In the genomic region with DNA sequence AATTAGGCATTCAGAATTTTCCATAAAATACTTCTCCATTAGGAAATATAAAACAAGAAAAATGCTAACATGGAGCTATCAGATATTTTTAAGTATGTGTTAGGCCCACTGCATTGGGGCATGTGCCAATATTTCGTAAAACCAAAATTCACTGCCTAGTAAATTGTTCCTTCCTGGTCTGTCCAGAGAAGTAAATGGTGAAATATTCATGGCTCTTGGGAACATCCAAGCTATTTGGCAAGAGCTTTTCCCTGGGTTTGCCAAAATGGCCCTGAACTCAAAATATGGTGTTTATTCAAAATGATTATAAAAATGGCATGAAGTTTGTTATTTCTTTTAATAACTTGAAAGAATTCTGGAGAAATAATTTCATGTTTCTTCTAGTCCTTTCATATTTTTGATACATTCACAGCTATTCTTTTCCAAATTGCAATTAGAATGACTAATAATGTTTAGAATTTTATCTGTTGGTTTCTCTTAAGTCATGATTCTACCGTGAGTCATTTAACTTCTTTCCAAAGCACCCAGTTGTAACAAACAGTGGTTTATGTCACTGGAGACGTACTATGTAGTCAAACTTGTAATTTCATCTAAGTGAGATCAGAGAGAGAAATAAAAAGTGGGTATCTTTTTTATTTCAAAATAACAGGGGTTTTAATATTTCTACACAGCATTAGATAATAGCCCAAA, we compare ENCODE assay signal across 9 cellular contexts. TPM values are rescaled to one million over a fixed set of nuclear protein-coding genes. Genes with fewer than 3 reads are reported as not detected.
DNase-seq lines count a peak whose midpoint lies in the region; ATAC-seq, FAIRE-seq and TF ChIP-seq lines count a peak whose summit lies in the region.
"Had no signal": no experiment of that assay in that cellular context is flagged by ENCODE, and none has a peak within 500 bp of the region (broad histone marks: within the 10 kb centered on the region; RNA-seq: fewer than 3 reads in every experiment).

No MANE protein-coding gene starts in this region.

- peaks cover 0 to 2% (median 0%) of the 10 kb centered on the region in 11 donors for H3K9me3 Mint-ChIP-seq in naive thymus-derived CD4-positive, alpha-beta T cell
- H3K9me3 Mint-ChIP-seq: CD4-positive, CD25-positive, alpha-beta regulatory T cell had no signal

- H3K9me3 ChIP-seq in lung (ENCODE audit: control insufficient read depth in 2 of 2, insufficient read depth in 1 of 2, low read length in 1 of 2), result no peaks in the 10 kb centered on the region
- H3K9me3 ChIP-seq in spleen, result no peaks in the 10 kb centered on the region
- no peaks in the 10 kb centered on the region for H3K9me3 ChIP-seq in naive thymus-derived CD4-positive, alpha-beta T cell (ENCODE audit: control insufficient read depth in 2 of 3, low read length in 3 of 3)

- H3K27me3 Mint-ChIP-seq in naive thymus-derived CD4-positive, alpha-beta T cell, result no peaks in the 10 kb centered on the region
- H3K27me3 Mint-ChIP-seq: CD4-positive, CD25-positive, alpha-beta regulatory T cell had no signal

- TF ChIP-seq CTCF in 22Rv1 (IDR thresholded peaks at IDR 0.05) (no peak), coronary artery (IDR thresholded peaks at IDR 0.05) (no peak), lung (IDR thresholded peaks at IDR 0.05; ENCODE audit: control extremely low read depth, extremely low read depth) (no peak), spleen (IDR thresholded peaks at IDR 0.05 in 8 of 11, conservative IDR thresholded peaks at IDR 0.05 in 3 of 11) (no peak)

- CTCF ChIA-PET in naive thymus-derived CD4-positive, alpha-beta T cell (lab: Charles Lee), result no interaction called here

- peaks cover 0 to 1% of the 10 kb centered on the region in 2 donors for H3K4me1 ChIP-seq in lung (ENCODE audit: control insufficient read depth in 2 of 2, insufficient read depth in 2 of 2, low read length in 2 of 2)
- H3K4me1 ChIP-seq in spleen, result peaks cover 0 to 14% (median 5%) of the 10 kb centered on the region in 6 donors
- H3K4me1 ChIP-seq in naive thymus-derived CD4-positive, alpha-beta T cell (ENCODE audit: control insufficient read depth in 2 of 2, insufficient read depth in 2 of 2, low read length in 2 of 2), result peaks cover 0 to 9% of the 10 kb centered on the region in 2 donors

- TF ChIP-seq POLR2A in GM12891 (IDR thresholded peaks at IDR 0.05; ENCODE audit: low read depth, low read length) (no peak), spleen (IDR thresholded peaks at IDR 0.05) (no peak)

- no peak for FAIRE-seq in GM12891 (lab: Jason Lieb, UNC)

- peaks cover 0 to 19% (median 4%) of the 10 kb centered on the region in 5 donors for H3K36me3 Mint-ChIP-seq in naive thymus-derived CD4-positive, alpha-beta T cell

- peak; percentile 53 for ATAC-seq in lung (ENCODE audit: insufficient read depth, low FRiP score)
- no peak for ATAC-seq in GM18861 (IDR thresholded peaks at IDR 0.05; ENCODE audit: unreplicated experiment)
- no peak for ATAC-seq in naive thymus-derived CD4-positive, alpha-beta T cell

- H3K4me3 ChIP-seq in coronary artery, result no peak overlapping the region
- H3K4me3 ChIP-seq in lung, result no peak overlapping the region
- no peak overlapping the region for H3K4me3 ChIP-seq in spleen
- H3K4me3 ChIP-seq in naive thymus-derived CD4-positive, alpha-beta T cell (ENCODE audit: low read length), result no peak overlapping the region

- H3K27ac Mint-ChIP-seq in naive thymus-derived CD4-positive, alpha-beta T cell, result no peak overlapping the region

- H3K27me3 ChIP-seq in lung (ENCODE audit: control insufficient read depth, insufficient read depth) (no peaks in the 10 kb centered on the region), spleen (replicated peaks in 1 of 7) (no peaks in the 10 kb centered on the region)
- H3K27me3 ChIP-seq in naive thymus-derived CD4-positive, alpha-beta T cell (ENCODE audit: control insufficient read depth in 2 of 2, insufficient read depth in 2 of 2, low read length in 2 of 2), result no peaks in the 10 kb centered on the region

- peaks cover 0 to 19% (median 12%) of the 10 kb centered on the region in 7 donors for H3K4me1 Mint-ChIP-seq in naive thymus-derived CD4-positive, alpha-beta T cell

- no peak overlapping the region for H3K4me3 Mint-ChIP-seq in naive thymus-derived CD4-positive, alpha-beta T cell
- H3K4me3 Mint-ChIP-seq: CD4-positive, CD25-positive, alpha-beta regulatory T cell had no signal

- H3K27ac ChIP-seq in 22Rv1, result peak overlapping the region; percentile 82
- peak overlapping the region; percentile 70 to 86 for H3K27ac ChIP-seq in coronary artery
- H3K27ac ChIP-seq in lung (ENCODE audit: low read depth in 1 of 2, low read length in 1 of 2), result peak overlapping the region in 1 of 2 donors; percentile 21
- no peak overlapping the region for H3K27ac ChIP-seq in spleen
- no peak overlapping the region for H3K27ac ChIP-seq in naive thymus-derived CD4-positive, alpha-beta T cell (ENCODE audit: low read depth, low read length)

- POLR2A ChIA-PET in naive thymus-derived CD4-positive, alpha-beta T cell (lab: Charles Lee), result no interaction called here

- intact Hi-C loops in spleen (cut with DNase I; ENCODE audit: low total_unique reads), result no loop called here
- intact Hi-C loops in naive thymus-derived CD4-positive, alpha-beta T cell (cut with micrococcal nuclease), result no loop called here

- DNase-seq in HS-27A (ENCODE audit: low read depth) (peak; percentile 15), coronary artery (ENCODE audit: low spot score) (no peak), lung (ENCODE audit: low spot score) (no peak), GM12891 (ENCODE audit: insufficient read length, low spot score) (no peak), spleen (no peak)
- no peak for DNase-seq in naive thymus-derived CD4-positive, alpha-beta T cell
- DNase-seq: CD4-positive, CD25-positive, alpha-beta regulatory T cell had no signal

- 66 to 74% methylated on average over 3 of the region's 3 CpGs for WGBS in lung, 2 donors
- 67 to 85% (median 77%) methylated on average over 3 of the region's 3 CpGs for WGBS in spleen, 5 donors

- no peaks in the 10 kb centered on the region for H3K36me3 ChIP-seq in lung (ENCODE audit: control insufficient read depth in 2 of 2, insufficient read depth in 2 of 2, low read length in 2 of 2)
- H3K36me3 ChIP-seq in spleen, result peaks cover 0 to 26% (median 0%) of the 10 kb centered on the region in 6 donors
- H3K36me3 ChIP-seq in naive thymus-derived CD4-positive, alpha-beta T cell (ENCODE audit: control insufficient read depth in 2 of 3, insufficient read depth in 3 of 3, low read length in 3 of 3), result no peaks in the 10 kb centered on the region

TF ChIP-seq in GM12891, 5 proteins besides CTCF, POLR2A, EP300 and RAD21:
- TF ChIP-seq TAF1 (IDR thresholded peaks at IDR 0.05; ENCODE audit: low read depth, low read length) (no peak), PAX5 (IDR thresholded peaks at IDR 0.05; ENCODE audit: insufficient read depth, low read length, severe bottlenecking) (no peak), POU2F2 (IDR thresholded peaks at IDR 0.05; ENCODE audit: low read depth, low read length) (no peak), POLR2AphosphoS5 (IDR thresholded peaks at IDR 0.05; ENCODE audit: low read depth, low read length) (no peak), SPI1 (IDR thresholded peaks at IDR 0.05; ENCODE audit: low read depth, low read length) (no peak)

RNA-seq across cellular contexts. Expression of a gene that starts 25.7 kb away (rescaled TPM):
- total RNA-seq in lung (10 to 100 TPM; 15.6 to 23.1 TPM), spleen (1 to 10 TPM; 2.4 to 6.7 (median 3.9) TPM)
- polyA plus RNA-seq in lung (10 to 100 TPM; 16.0 to 18.7 TPM), spleen (1 to 10 TPM; 2.0 to 4.0 (median 3.4) TPM)
- 0.90 TPM for polyA plus RNA-seq in GM12891 (2012; ENCODE audit: low read depth, missing spikeins)
- total RNA-seq in naive thymus-derived CD4-positive, alpha-beta T cell, result 1 to 10 TPM; 3.7 to 5.9 (median 4.8) TPM
- polyA plus RNA-seq in naive thymus-derived CD4-positive, alpha-beta T cell, result under 1 TPM; 0.53 to 0.66 TPM

Comparison
In these comparisons a context has a peak if more than half of its experiments do, and no peak if none do; other contexts are left out.
1. H3K27ac ChIP-seq: peak in 22Rv1 (single experiment) and coronary artery (2 of 2); none in spleen (0 of 8) and naive thymus-derived CD4-positive, alpha-beta T cell (single experiment).